ENCODE assay signal across 14 cellular contexts in the genomic region with DNA sequence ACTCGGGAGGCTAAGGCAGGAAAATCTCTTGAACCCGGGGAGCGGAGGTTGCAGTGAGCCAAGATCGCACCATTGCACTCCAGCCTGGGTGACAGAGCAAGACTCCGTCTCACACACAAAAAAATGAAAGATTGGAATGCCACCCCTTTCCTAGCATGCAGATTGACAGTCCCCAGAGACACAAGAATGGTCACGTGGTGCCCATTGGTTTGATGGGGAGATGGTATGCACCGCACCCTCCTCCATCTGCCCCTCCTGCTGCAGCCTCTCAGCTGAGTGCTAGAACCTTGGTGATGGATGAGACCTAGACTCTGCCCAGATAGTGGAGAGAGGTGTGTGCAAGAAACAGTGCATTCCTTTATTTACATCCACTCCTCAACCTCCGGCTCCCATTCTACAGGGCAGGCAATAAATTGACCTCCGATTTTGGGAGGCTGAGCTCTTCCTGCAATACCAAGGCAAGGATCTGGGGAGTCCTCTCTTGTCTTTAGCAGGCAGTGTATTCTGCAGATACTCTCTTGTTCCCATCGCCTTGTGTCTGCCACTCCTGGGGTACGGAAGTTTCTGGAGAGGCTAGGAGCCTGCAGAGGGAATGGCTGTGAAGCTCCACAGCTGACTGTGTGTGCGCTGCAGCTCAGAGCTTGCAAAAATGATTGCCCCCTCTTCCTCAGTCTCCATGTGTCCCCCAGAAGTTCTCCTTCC. TPM values are rescaled to one million over a fixed set of nuclear protein-coding genes. Genes with fewer than 3 reads are reported as not detected.
DNase-seq lines count a peak whose midpoint lies in the region; ATAC-seq and TF ChIP-seq lines count a peak whose summit lies in the region.
"Had no signal": no experiment of that assay in that cellular context is flagged by ENCODE, and none has a peak within 500 bp of the region (broad histone marks: within the 10 kb centered on the region; RNA-seq: fewer than 3 reads in every experiment).

No MANE protein-coding gene starts in this region.

- peak overlapping the region; percentile 65 to 82 for H3K4me3 Mint-ChIP-seq in activated T-cell treated with anti-CD3 and anti-CD28 coated beads, Interleukin-2, amount 50 U/mL, for 72 hours
- H3K4me3 Mint-ChIP-seq in endodermal cell, result peak overlapping the region; percentile 79
- peak overlapping the region; percentile 82 for H3K4me3 Mint-ChIP-seq in stimulated activated memory B cell treated with anti-CD40 and anti-IgM and Interleukin-4, amounts not matched to agents 10 μg/mL and 1 μg/mL and 100 μg/mL, for 72 hours

- H3K36me3 ChIP-seq in PC-9 (ENCODE audit: low read depth) (no peaks in the 10 kb centered on the region), endodermal cell (ENCODE audit: control insufficient read depth, insufficient read depth, low read length) (no peaks in the 10 kb centered on the region), H7 (replicated peaks; ENCODE audit: control insufficient read depth, insufficient read depth, low read length) (no peaks in the 10 kb centered on the region)
- H3K36me3 ChIP-seq: gastrocnemius medialis had no signal

- no peaks in the 10 kb centered on the region for H3K9me3 Mint-ChIP-seq in activated T-cell treated with anti-CD3 and anti-CD28 coated beads, Interleukin-2, amount 50 U/mL, for 72 hours
- H3K9me3 Mint-ChIP-seq in endodermal cell, result no peaks in the 10 kb centered on the region
- H3K9me3 Mint-ChIP-seq in stimulated activated memory B cell treated with anti-CD40 and anti-IgM and Interleukin-4, amounts not matched to agents 10 μg/mL and 1 μg/mL and 100 μg/mL, for 72 hours, result no peaks in the 10 kb centered on the region

- H3K9me2 ChIP-seq in PC-9 (ENCODE audit: insufficient read depth), result no peaks in the 10 kb centered on the region

- H3F3A ChIP-seq in PC-9 (ENCODE audit: insufficient read depth, low read depth), result peaks cover 54% of the 10 kb centered on the region

- no peaks in the 10 kb centered on the region for H4K20me1 ChIP-seq in PC-9 (ENCODE audit: insufficient read depth)

- DNase-seq in activated T-cell treated with anti-CD3 and anti-CD28 coated beads, Interleukin-2, amount 50 U/mL, for 72 hours, result no peak
- DNase-seq in activated T-cell treated with anti-CD3 and anti-CD28 coated beads for 4 hours, result no peak
- no peak for DNase-seq in PC-9
- peak; percentile 52 for DNase-seq in endodermal cell
- no peak for DNase-seq in hippocampal formation (lab: John Stamatoyannopoulos, UW)
- no peak for DNase-seq in H7
- DNase-seq in GM10266 (ENCODE audit: extremely low spot score), result no peak
- DNase-seq: activated CD4-positive, alpha-beta T cell treated with anti-CD3 and anti-CD28 coated beads for 4 hours; effector CD4-positive, alpha-beta T cell; gastrocnemius medialis; NCI-H1436 treated with DMSO at 0.1 percent for 48 hours; nucleus accumbens; stimulated activated CD4-positive, alpha-beta T cell treated with anti-CD3 and anti-CD28 coated beads, Interleukin-15, amount 100 ng/mL, for 24 hours had no signal

- H3K79me2 ChIP-seq in PC-9 (ENCODE audit: low read depth), result peaks cover 47% of the 10 kb centered on the region

- peak overlapping the region; percentile 55; the same call in 1 of the 2 replicates for H3K4me3 ChIP-seq in PC-9
- H3K4me3 ChIP-seq in endodermal cell (ENCODE audit: low read length), result no peak overlapping the region
- H3K4me3 ChIP-seq in H7 (ENCODE audit: insufficient read depth, low read depth, low read length), result no peak overlapping the region

- peak overlapping the region; percentile 98 for H3K27ac ChIP-seq in PC-9
- no peak overlapping the region for H3K27ac ChIP-seq in endodermal cell (ENCODE audit: low read depth, low read length)

- H3K36me3 Mint-ChIP-seq in activated T-cell treated with anti-CD3 and anti-CD28 coated beads, Interleukin-2, amount 50 U/mL, for 72 hours (ENCODE audit: insufficient read depth in 2 of 2), result peaks cover 0 to 1% of the 10 kb centered on the region in 2 donors
- H3K36me3 Mint-ChIP-seq in endodermal cell (ENCODE audit: low read depth), result no peaks in the 10 kb centered on the region
- H3K36me3 Mint-ChIP-seq in stimulated activated memory B cell treated with anti-CD40 and anti-IgM and Interleukin-4, amounts not matched to agents 10 μg/mL and 1 μg/mL and 100 μg/mL, for 72 hours, result no peaks in the 10 kb centered on the region

- 94 to 95% methylated on average over 10 to 12 of the region's 12 CpGs for WGBS in endodermal cell (ENCODE audit: insufficient coverage in 1 of 2, insufficient read length in 1 of 2), 2 experiments

- H3K27ac Mint-ChIP-seq in activated T-cell treated with anti-CD3 and anti-CD28 coated beads, Interleukin-2, amount 50 U/mL, for 72 hours, result peak overlapping the region; percentile 83
- peak overlapping the region; percentile 23 for H3K27ac Mint-ChIP-seq in endodermal cell
- peak overlapping the region; percentile 84 for H3K27ac Mint-ChIP-seq in stimulated activated memory B cell treated with anti-CD40 and anti-IgM and Interleukin-4, amounts not matched to agents 10 μg/mL and 1 μg/mL and 100 μg/mL, for 72 hours

- POLR2A ChIA-PET in PC-9 (lab: Charles Lee; ENCODE audit: unreplicated experiment), result no interaction called here

- no peak for TF ChIP-seq CTCF in PC-9 (conservative IDR thresholded peaks at IDR 0.05)
- TF ChIP-seq CTCF in endodermal cell (conservative IDR thresholded peaks at IDR 0.05), result no peak
- no peak for TF ChIP-seq CTCF in GM10266 (IDR thresholded peaks at IDR 0.05; ENCODE audit: control insufficient read depth, insufficient read depth, low read depth, missing control alignments)

- peaks cover 64% of the 10 kb centered on the region for H3K4me1 ChIP-seq in PC-9 (replicated peaks; ENCODE audit: insufficient read depth)
- H3K4me1 ChIP-seq in endodermal cell (ENCODE audit: control insufficient read depth, insufficient read depth, low read length), result peaks cover 4% of the 10 kb centered on the region

- H2AFZ ChIP-seq in PC-9, result no peak overlapping the region

- no peaks in the 10 kb centered on the region for H3K27me3 ChIP-seq in PC-9 (ENCODE audit: insufficient read depth, low read depth)
- H3K27me3 ChIP-seq in endodermal cell (ENCODE audit: control insufficient read depth, insufficient read depth, low read length, poor library complexity, severe bottlenecking), result no peaks in the 10 kb centered on the region
- peaks cover 4% of the 10 kb centered on the region; the same call in 1 of the 2 replicates for H3K27me3 ChIP-seq in H7 (ENCODE audit: control insufficient read depth, insufficient read depth, low read length)
- H3K27me3 ChIP-seq: gastrocnemius medialis had no signal

- H3K27me3 Mint-ChIP-seq in activated T-cell treated with anti-CD3 and anti-CD28 coated beads, Interleukin-2, amount 50 U/mL, for 72 hours (ENCODE audit: low read depth), result peaks cover 2% of the 10 kb centered on the region
- H3K27me3 Mint-ChIP-seq in endodermal cell (ENCODE audit: insufficient read depth), result no peaks in the 10 kb centered on the region
- H3K27me3 Mint-ChIP-seq in stimulated activated memory B cell treated with anti-CD40 and anti-IgM and Interleukin-4, amounts not matched to agents 10 μg/mL and 1 μg/mL and 100 μg/mL, for 72 hours, result peaks cover 21% of the 10 kb centered on the region

- BruUV-seq in PC-9 (replicated peaks; lab: Mats Ljungman, UMichigan), result TSS peak; percentile 38

- peaks cover 33% of the 10 kb centered on the region for H3K4me1 Mint-ChIP-seq in activated T-cell treated with anti-CD3 and anti-CD28 coated beads, Interleukin-2, amount 50 U/mL, for 72 hours (ENCODE audit: low read depth)
- peaks cover 32% of the 10 kb centered on the region for H3K4me1 Mint-ChIP-seq in endodermal cell
- peaks cover 33% of the 10 kb centered on the region for H3K4me1 Mint-ChIP-seq in stimulated activated memory B cell treated with anti-CD40 and anti-IgM and Interleukin-4, amounts not matched to agents 10 μg/mL and 1 μg/mL and 100 μg/mL, for 72 hours

- ATAC-seq in activated T-cell treated with anti-CD3 and anti-CD28 coated beads, Interleukin-2, amount 50 U/mL, for 72 hours (replicated peaks in 1 of 2), result no peak
- ATAC-seq in stimulated activated memory B cell treated with anti-CD40 and anti-IgM and Interleukin-4, amounts not matched to agents 10 μg/mL and 1 μg/mL and 100 μg/mL, for 72 hours, result no peak

- intact Hi-C loops in PC-9 (cut with micrococcal nuclease; ENCODE audit: unreplicated experiment), result loop anchor here (5.0 to 10.0 kb wide), 2 partner anchors 232 to 696 kb away; partner anchors contain the start of genes CENPB and SPEF1

- H3K9me3 ChIP-seq in PC-9 (ENCODE audit: insufficient read depth, low read depth) (no peaks in the 10 kb centered on the region), endodermal cell (ENCODE audit: control insufficient read depth, low read length) (no peaks in the 10 kb centered on the region)
- H3K9me3 ChIP-seq: gastrocnemius medialis had no signal

- CTCF ChIA-PET in PC-9 (lab: Charles Lee), result no interaction called here

- H3K4me2 ChIP-seq in PC-9, result peak overlapping the region; percentile 89

- no peak overlapping the region for H3K9ac ChIP-seq in endodermal cell (ENCODE audit: extremely low read depth, low read length, poor library complexity, severe bottlenecking)

RNA-seq across cellular contexts. Expression of gene RNF24, which starts 1.1 kb away (rescaled TPM):
- total RNA-seq in activated T-cell treated with anti-CD3 and anti-CD28 coated beads, Interleukin-2, amount 50 U/mL, for 72 hours, result 10 to 100 TPM; 13.4 to 16.4 TPM
- total RNA-seq in PC-9 (2021) (60.5 and 89.0 TPM in 2 replicates), endodermal cell (10 to 100 TPM; 22.8 to 26.1 TPM)
- polyA plus RNA-seq in endodermal cell (2013, experiment 1 of 2), result 26.2 TPM
- polyA plus RNA-seq in endodermal cell (2013, experiment 2 of 2), result 27.0 TPM
- 11.5 and 14.2 TPM in 2 replicates for total RNA-seq in H7 (2014; rRNA removed; shearing (Covaris generic))

Comparison
In these comparisons a context has a peak if more than half of its experiments do, and no peak if none do; other contexts are left out.
1. H3K27ac Mint-ChIP-seq: peak in every context shown above with its lines; median percentile 84 in stimulated activated memory B cell treated with anti-CD40 and anti-IgM and Interleukin-4, amounts not matched to agents 10 μg/mL and 1 μg/mL and 100 μg/mL, for 72 hours; 83 in activated T-cell treated with anti-CD3 and anti-CD28 coated beads, Interleukin-2, amount 50 U/mL, for 72 hours; 23 in endodermal cell.